Comparison of ENCODE assay signal across 2 cellular contexts in genomic region chr19:8397746-8398721, GRCh38.
TF ChIP-seq lines count a peak whose summit lies in the region.

No MANE protein-coding gene starts in this region.

TF ChIP-seq in SK-N-SH, 30 proteins besides CTCF, POLR2A, EP300 and RAD21:
- no peak for TF ChIP-seq TEAD4 (IDR thresholded peaks at IDR 0.05; ENCODE audit: borderline replicate concordance, insufficient read depth)
- no peak for TF ChIP-seq MEF2A (IDR thresholded peaks at IDR 0.05; ENCODE audit: borderline replicate concordance, low read depth)
- no peak for TF ChIP-seq CHD2 (IDR thresholded peaks at IDR 0.05; ENCODE audit: low read length, partially characterized antibody)
- no peak for TF ChIP-seq RXRA (IDR thresholded peaks at IDR 0.05; ENCODE audit: borderline replicate concordance, low read depth)
- TF ChIP-seq SIN3A (IDR thresholded peaks at IDR 0.05; ENCODE audit: borderline replicate concordance, low read depth, low read length): no peak
- TF ChIP-seq MAX (IDR thresholded peaks at IDR 0.05; ENCODE audit: low read depth): no peak
- TF ChIP-seq EZH2phosphoT487 (IDR thresholded peaks at IDR 0.05; ENCODE audit: borderline replicate concordance, low read depth): no peak

TF ChIP-seq in SK-N-SH treated with all-trans-retinoic acid at 6 μM for 48 hours, 23 proteins besides CTCF, POLR2A, EP300 and RAD21:
- TF ChIP-seq CSDC2 (CRISPR knock-in tag; IDR thresholded peaks at IDR 0.05): no peak
- TF ChIP-seq ZNF565 (CRISPR knock-in tag; conservative IDR thresholded peaks at IDR 0.05; ENCODE audit: low read depth): no peak
